22 cellular contexts compared by ENCODE assay signal in the genomic region with DNA sequence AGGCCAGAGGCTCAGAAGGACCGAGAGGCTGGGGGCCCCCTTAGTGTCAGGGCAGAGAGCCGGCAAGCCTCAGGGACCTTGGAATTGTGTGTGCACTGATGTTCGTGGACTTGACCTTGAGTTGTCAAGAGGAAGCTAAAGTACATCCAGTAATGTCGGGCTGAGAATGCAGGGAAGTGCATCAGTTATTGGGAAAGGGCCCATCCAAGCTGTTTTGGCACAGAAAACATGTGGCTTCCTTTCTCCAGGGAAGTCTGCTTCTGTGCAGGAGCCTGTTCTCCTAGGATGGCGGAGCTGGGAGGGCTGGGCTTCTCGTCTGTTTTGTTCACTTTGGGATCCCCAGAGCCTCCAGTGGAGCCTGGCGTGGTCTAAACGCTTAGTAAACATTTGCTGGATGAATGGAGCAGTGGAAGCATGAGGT. TPM values are rescaled to one million over a fixed set of nuclear protein-coding genes. Genes with fewer than 3 reads are reported as not detected.
DNase-seq lines count a peak whose midpoint lies in the region; ATAC-seq, FAIRE-seq and TF ChIP-seq lines count a peak whose summit lies in the region.
"Had no signal": no experiment of that assay in that cellular context is flagged by ENCODE, and none has a peak within 500 bp of the region (broad histone marks: within the 10 kb centered on the region; RNA-seq: fewer than 3 reads in every experiment).

No MANE protein-coding gene starts in this region.

- H3K9ac ChIP-seq in SK-N-MC (ENCODE audit: insufficient read length): no peak overlapping the region

- ATAC-seq in heart right ventricle (peak; percentile 5 to 54 (median 33)), GM21367 (IDR thresholded peaks at IDR 0.05; ENCODE audit: unreplicated experiment) (no peak), left lobe of liver (no peak)
- ATAC-seq: activated naive CD8-positive, alpha-beta T cell treated with anti-CD3 and anti-CD28 coated beads, Interleukin-2, amount 50 U/mL, for 24 hours; naive thymus-derived CD8-positive, alpha-beta T cell; stimulated activated naive B cell treated with anti-CD40 and anti-IgM and Interleukin-4, amounts not matched to agents 10 μg/mL and 1 μg/mL and 100 μg/mL, for 72 hours had no signal

- H3K36me3 ChIP-seq in SK-N-MC (ENCODE audit: insufficient read depth, low read length) (peaks cover 6% of the 10 kb centered on the region), heart right ventricle (peaks cover 0 to 31% (median 0%) of the 10 kb centered on the region in 9 donors), ovary (no peaks in the 10 kb centered on the region)
- H3K36me3 ChIP-seq: cardiac muscle cell had no signal

- no peak for TF ChIP-seq EP300 in ovary (IDR thresholded peaks at IDR 0.05)

- TF ChIP-seq CTCF in AG04450 (IDR thresholded peaks at IDR 0.05; ENCODE audit: low read depth, low read length) (no peak), heart right ventricle (IDR thresholded peaks at IDR 0.05) (no peak), ovary (IDR thresholded peaks at IDR 0.05) (no peak)

- FAIRE-seq in GM19239 (lab: Jason Lieb, UNC) (no peak), GM12891 (lab: Jason Lieb, UNC) (no peak)
- FAIRE-seq: H54 had no signal

- WGBS in heart right ventricle, 2 donors: 28 to 32% methylated on average over 8 of the region's 8 CpGs
- WGBS in ovary, 3 donors: 10 to 21% (median 12%) methylated on average over 8 of the region's 8 CpGs

- POLR2A ChIA-PET in AG04450 (lab: Yijun Ruan, JAX): interaction anchor here (0.7 kb wide), 1 partner anchor 29 kb away, joined by 5 read pairs; no protein-coding TSS in a partner anchor

- DNase-seq in AG04450 (ENCODE audit: low read depth, low spot score) (no peak), SK-N-MC (ENCODE audit: low read depth, low spot score) (no peak), heart right ventricle (peak in 1 of 2 donors; percentile 57), ovary (peak; percentile 61 to 82 (median 73)), left lobe of liver (ENCODE audit: low spot score) (no peak), GM19239 (ENCODE audit: insufficient read length, low spot score) (no peak), GM12891 (ENCODE audit: insufficient read length, low spot score) (no peak)
- DNase-seq: ACHN; activated naive CD8-positive, alpha-beta T cell treated with anti-CD3 and anti-CD28 coated beads, Interleukin-2, amount 50 U/mL, for 24 hours; CD4-positive, CD25-positive, alpha-beta regulatory T cell; DMS79 treated with DMSO at 0.1 percent for 48 hours; immature natural killer cell; mesendoderm; NCI-H2029; NCI-H524 treated with DMSO at 0.1 percent for 48 hours; SIG-M5; stimulated activated naive B cell treated with anti-CD40 and anti-IgM and Interleukin-4, amounts not matched to agents 10 μg/mL and 1 μg/mL and 100 μg/mL, for 72 hours had no signal

- H3K4me3 ChIP-seq in AG04450 (ENCODE audit: low read depth, low read length): no peak overlapping the region
- H3K4me3 ChIP-seq in SK-N-MC: no peak overlapping the region
- H3K4me3 ChIP-seq in heart right ventricle: peak overlapping the region in 2 of 10 donors; percentile 6 to 9
- H3K4me3 ChIP-seq in ovary: no peak overlapping the region
- H3K4me3 ChIP-seq: cardiac muscle cell had no signal

- H3K27me3 ChIP-seq in AG04450 (ENCODE audit: control insufficient read depth, insufficient read depth, low read length): no peaks in the 10 kb centered on the region
- no peaks in the 10 kb centered on the region for H3K27me3 ChIP-seq in heart right ventricle
- H3K27me3 ChIP-seq in ovary: no peaks in the 10 kb centered on the region
- H3K27me3 ChIP-seq: cardiac muscle cell had no signal

- no peaks in the 10 kb centered on the region; the same call in 1 of the 2 replicates for H3K9me3 ChIP-seq in AG04450 (ENCODE audit: control insufficient read depth, insufficient read depth, low read length)
- H3K9me3 ChIP-seq in SK-N-MC (ENCODE audit: low read depth, low read length): no peaks in the 10 kb centered on the region
- H3K9me3 ChIP-seq in heart right ventricle: no peaks in the 10 kb centered on the region
- no peaks in the 10 kb centered on the region for H3K9me3 ChIP-seq in ovary

- intact Hi-C loops in heart right ventricle (cut with DNase I): loop anchor here in 1 of 10 donors (2.0 kb wide), 1 partner anchor 17 kb away; no protein-coding TSS in a partner anchor
- intact Hi-C loops in ovary (cut with DNase I): no loop called here

- H3K4me1 ChIP-seq in heart right ventricle: peaks cover 47 to 92% (median 80%) of the 10 kb centered on the region in 9 donors
- H3K4me1 ChIP-seq in ovary (ENCODE audit: insufficient read depth): peaks cover 46% of the 10 kb centered on the region

- CTCF ChIA-PET in AG04450 (lab: Charles Lee): no interaction called here

- H3K27ac ChIP-seq in AG04450 (ENCODE audit: low read depth, low read length) (peak overlapping the region; percentile 21), SK-N-MC (peak overlapping the region; percentile 16; the same call in 1 of the 2 replicates), heart right ventricle (peak overlapping the region; percentile 23 to 96 (median 89)), ovary (peak overlapping the region in 1 of 2 donors; percentile 4)
- H3K27ac ChIP-seq: cardiac muscle cell had no signal

- no peak for TF ChIP-seq POLR2A in ovary (IDR thresholded peaks at IDR 0.05)
- TF ChIP-seq POLR2A in GM12891 (IDR thresholded peaks at IDR 0.05; ENCODE audit: low read depth, low read length): no peak

TF ChIP-seq in GM12891, 5 proteins besides CTCF, POLR2A, EP300 and RAD21:
- TF ChIP-seq PAX5 (IDR thresholded peaks at IDR 0.05; ENCODE audit: insufficient read depth, low read length, severe bottlenecking) (no peak), POU2F2 (IDR thresholded peaks at IDR 0.05; ENCODE audit: low read depth, low read length) (no peak), POLR2AphosphoS5 (IDR thresholded peaks at IDR 0.05; ENCODE audit: low read depth, low read length) (no peak), SPI1 (IDR thresholded peaks at IDR 0.05; ENCODE audit: low read depth, low read length) (no peak)

RNA-seq across cellular contexts. Expression of a gene that starts 23.7 kb away (rescaled TPM):
- polyA plus RNA-seq in AG04450 (2011; rRNA removed) (2.8 and 3.9 TPM in 2 replicates), heart right ventricle (10 to 100 TPM; 35.2 to 45.9 TPM), ovary (10 to 100 TPM in 1 of 2 donors, 1 to 10 TPM in 1; 9.4 to 37.3 TPM)
- polyA minus RNA-seq in AG04450 (2011; rRNA and poly(A)+ RNA removed): 3.9 and 5.5 TPM in 2 replicates
- total RNA-seq in heart right ventricle (10 to 100 TPM in 9 of 10 donors, 1 to 10 TPM in 1; 8.7 to 33.4 (median 15.2) TPM), ovary (10 to 100 TPM; 10.7 to 37.7 (median 29.6) TPM), left lobe of liver (28.0 TPM)
- 0.05 TPM for polyA plus RNA-seq in GM12891 (2012; ENCODE audit: low read depth, missing spikeins)
- total RNA-seq: activated CD8-positive, alpha-beta memory T cell treated with anti-CD3 and anti-CD28 coated beads for 36 hours; CD4-positive, CD25-positive, alpha-beta regulatory T cell; naive thymus-derived CD8-positive, alpha-beta T cell had no signal
- polyA plus RNA-seq: CD4-positive, CD25-positive, alpha-beta regulatory T cell; immature natural killer cell; naive thymus-derived CD8-positive, alpha-beta T cell had no signal

Comparison
In these comparisons a context has a peak if more than half of its experiments do, and no peak if none do; other contexts are left out.
1. DNase-seq: peak in ovary (5 of 5); none in AG04450 (single experiment), SK-N-MC (single experiment), left lobe of liver (single experiment), GM19239 (single experiment) and GM12891 (single experiment).
2. ATAC-seq: peak in heart right ventricle (8 of 8); none in GM21367 (single experiment) and left lobe of liver (single experiment).